ENCODE assay signal across 12 cellular contexts in genomic region chr7:80770675-80771081, GRCh38.
DNase-seq lines count a peak whose midpoint lies in the region; ATAC-seq, FAIRE-seq and TF ChIP-seq lines count a peak whose summit lies in the region.
"Had no signal": no experiment of that assay in that cellular context is flagged by ENCODE, and none has a peak within 500 bp of the region (broad histone marks: within the 10 kb centered on the region; RNA-seq: fewer than 3 reads in every experiment).

No MANE protein-coding gene starts in this region.

- no peak overlapping the region for H3K4me3 Mint-ChIP-seq in nephron
- H3K4me3 Mint-ChIP-seq: CD8-positive, alpha-beta T cell; T-helper 1 cell treated with Interleukin-12 subunit alpha and Interleukin-12 subunit beta and Interleukin-4 antibody, amounts not matched to agents 30 μg/mL and 1 μg/mL, for 36 hours had no signal

- ATAC-seq in GM18502 (IDR thresholded peaks at IDR 0.05; ENCODE audit: poor library complexity, unreplicated experiment) (peak; percentile 79), HG02610 (IDR thresholded peaks at IDR 0.05; ENCODE audit: unreplicated experiment) (peak; percentile 88)
- ATAC-seq: CD8-positive, alpha-beta T cell had no signal

- H3K36me3 Mint-ChIP-seq in nephron (ENCODE audit: low read depth), result peaks cover 4% of the 10 kb centered on the region
- H3K36me3 Mint-ChIP-seq: CD8-positive, alpha-beta T cell had no signal

- DNase-seq in NOMO-1 (lab: John Stamatoyannopoulos, UW; ENCODE audit: unreplicated experiment in 2 of 2) (peak; percentile 95 to 100), RCC 7860 (ENCODE audit: low spot score) (no peak), NCI-H2081 treated with DMSO at 0.1 percent for 48 hours (lab: John Stamatoyannopoulos, UW) (no peak), RWPE1 (ENCODE audit: low spot score) (no peak)
- DNase-seq in stimulated activated CD4-positive, alpha-beta T cell treated with anti-CD3 and anti-CD28 coated beads, Interleukin-2, amount 100 ng/mL, for 24 hours, result no peak
- DNase-seq: CD8-positive, alpha-beta T cell; NCI-H2171; testis had no signal

- POLR2A ChIA-PET in RWPE1 (lab: Yijun Ruan, JAX; ENCODE audit: low non-redundant PET), result no interaction called here

- FAIRE-seq in RCC 7860 (lab: Jason Lieb, UNC), result no peak

- no peak overlapping the region for H3K27ac ChIP-seq in RWPE1
- H3K27ac ChIP-seq: testis had no signal

- H3K4me1 Mint-ChIP-seq in nephron, result peaks cover 14% of the 10 kb centered on the region

- H3K27ac Mint-ChIP-seq in nephron, result peak overlapping the region in 2 of 3 experiments; percentile 8 to 51
- H3K27ac Mint-ChIP-seq: CD8-positive, alpha-beta T cell; T-helper 1 cell treated with Interleukin-12 subunit alpha and Interleukin-12 subunit beta and Interleukin-4 antibody, amounts not matched to agents 30 μg/mL and 1 μg/mL, for 36 hours had no signal

- no peaks in the 10 kb centered on the region for H3K9me3 Mint-ChIP-seq in nephron
- H3K9me3 Mint-ChIP-seq: CD8-positive, alpha-beta T cell; T-helper 1 cell treated with Interleukin-12 subunit alpha and Interleukin-12 subunit beta and Interleukin-4 antibody, amounts not matched to agents 30 μg/mL and 1 μg/mL, for 36 hours had no signal

- CTCF ChIA-PET in RWPE1 (lab: Yijun Ruan, JAX), result no interaction called here

- no peaks in the 10 kb centered on the region for H3K27me3 Mint-ChIP-seq in nephron (ENCODE audit: low read depth)

- TF ChIP-seq CTCF in nephron (IDR thresholded peaks at IDR 0.05; ENCODE audit: unreplicated experiment in 3 of 3) (no peak), RWPE1 (conservative IDR thresholded peaks at IDR 0.05; ENCODE audit: low read depth) (no peak)

Comparison
In these comparisons a context has a peak if more than half of its experiments do, and no peak if none do; other contexts are left out.
1. DNase-seq: peak in NOMO-1 (2 of 2); none in RCC 7860 (single experiment), NCI-H2081 treated with DMSO at 0.1 percent for 48 hours (single experiment), RWPE1 (single experiment) and stimulated activated CD4-positive, alpha-beta T cell treated with anti-CD3 and anti-CD28 coated beads, Interleukin-2, amount 100 ng/mL, for 24 hours (0 of 2).